In the genomic region with DNA sequence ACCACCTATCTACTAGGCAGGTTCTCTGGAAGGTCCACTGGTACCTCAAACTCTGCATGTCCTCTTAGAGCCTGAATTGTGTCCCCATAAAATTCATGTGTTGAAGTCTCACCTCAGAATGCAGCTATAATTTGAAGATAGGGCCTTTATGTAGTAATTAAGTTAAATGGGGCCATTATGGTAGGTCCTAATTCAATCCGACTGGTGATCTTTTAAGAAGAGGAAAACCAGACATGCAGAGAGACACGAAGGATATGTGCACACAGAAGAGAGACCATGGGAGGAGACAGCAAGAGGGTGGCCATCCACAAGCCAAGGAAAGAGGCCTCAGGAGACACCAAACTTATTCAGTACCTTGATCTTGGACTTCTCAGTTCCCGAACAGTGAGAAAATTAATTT, we compare ENCODE assay signal across 15 cellular contexts.
DNase-seq lines count a peak whose midpoint lies in the region; ATAC-seq and TF ChIP-seq lines count a peak whose summit lies in the region.
"Had no signal": no experiment of that assay in that cellular context is flagged by ENCODE, and none has a peak within 500 bp of the region (broad histone marks: within the 10 kb centered on the region; RNA-seq: fewer than 3 reads in every experiment).

No MANE protein-coding gene starts in this region.

- H3K4me1 ChIP-seq in esophagus muscularis mucosa (peaks cover 0 to 38% (median 27%) of the 10 kb centered on the region in 4 donors), tibial artery (peaks cover 0 to 16% (median under 1%) of the 10 kb centered on the region in 4 donors)
- H3K4me1 ChIP-seq: HAP-1 had no signal

- H3K27ac ChIP-seq in angular gyrus (ENCODE audit: low read depth, low read length) (peak overlapping the region; percentile 37), esophagus muscularis mucosa (replicated peaks in 1 of 4) (no peak overlapping the region), tibial artery (no peak overlapping the region)
- H3K27ac ChIP-seq: BLaER1 treated with 17β-estradiol and CSF1 and Interleukin-3, amounts not matched to agents 10 nM and 100 nM had no signal

- WGBS in esophagus muscularis mucosa = 98% methylated on average over 3 of the region's 3 CpGs

- DNase-seq in SK-N-DZ (ENCODE audit: low spot score) (peak; percentile 95), esophagus muscularis mucosa (ENCODE audit: extremely low spot score) (peak; percentile 42), NCI-H774 (lab: John Stamatoyannopoulos, UW) (no peak), tibial artery (no peak)
- DNase-seq: CD4-positive, alpha-beta T cell; CD8-positive, alpha-beta memory T cell; DMS 273 treated with DMSO at 0.1 percent for 48 hours; DMS79; GF-D8; HFFc6 had no signal

- no peak for TF ChIP-seq EP300 in esophagus muscularis mucosa (IDR thresholded peaks at IDR 0.05)

- TF ChIP-seq POLR2A in esophagus muscularis mucosa (IDR thresholded peaks at IDR 0.05; ENCODE audit: low read depth) = no peak

- H3K27me3 ChIP-seq in esophagus muscularis mucosa = no peaks in the 10 kb centered on the region
- H3K27me3 ChIP-seq in tibial artery = no peaks in the 10 kb centered on the region
- H3K27me3 ChIP-seq: BLaER1 treated with 17β-estradiol and CSF1 and Interleukin-3, amounts not matched to agents 10 nM and 100 nM had no signal

- intact Hi-C loops in esophagus muscularis mucosa (cut with DNase I) (no loop called here), tibial artery (cut with DNase I; ENCODE audit: low total_unique reads) (no loop called here)

- TF ChIP-seq CTCF in esophagus muscularis mucosa (IDR thresholded peaks at IDR 0.05) (no peak), tibial artery (IDR thresholded peaks at IDR 0.05) (no peak)

- H3K4me3 ChIP-seq in esophagus muscularis mucosa (no peak overlapping the region), tibial artery (no peak overlapping the region)
- H3K4me3 ChIP-seq: BLaER1 treated with 17β-estradiol and CSF1 and Interleukin-3, amounts not matched to agents 10 nM and 100 nM; HAP-1 had no signal

- no peaks in the 10 kb centered on the region for H3K9me3 ChIP-seq in esophagus muscularis mucosa
- H3K9me3 ChIP-seq in tibial artery = no peaks in the 10 kb centered on the region
- H3K9me3 ChIP-seq: BLaER1 treated with 17β-estradiol and CSF1 and Interleukin-3, amounts not matched to agents 10 nM and 100 nM; HAP-1 had no signal

- ATAC-seq in HG02642 (IDR thresholded peaks at IDR 0.05; ENCODE audit: poor library complexity, unreplicated experiment) (no peak), GM21515 (IDR thresholded peaks at IDR 0.05; ENCODE audit: unreplicated experiment) (no peak)

- H3K36me3 ChIP-seq in esophagus muscularis mucosa (no peaks in the 10 kb centered on the region), tibial artery (no peaks in the 10 kb centered on the region)
- H3K36me3 ChIP-seq: BLaER1 treated with 17β-estradiol and CSF1 and Interleukin-3, amounts not matched to agents 10 nM and 100 nM; HAP-1 had no signal

Comparison
In these comparisons a context has a peak if more than half of its experiments do, and no peak if none do; other contexts are left out.
1. DNase-seq: peak in SK-N-DZ (single experiment) and esophagus muscularis mucosa (single experiment); none in NCI-H774 (single experiment) and tibial artery (0 of 2).